In genomic region chr16:53503270-53503911, GRCh38 we compare ENCODE assay signal across 8 cellular contexts. TPM values are rescaled to one million over a fixed set of nuclear protein-coding genes. Genes with fewer than 3 reads are reported as not detected.
DNase-seq lines count a peak whose midpoint lies in the region; ATAC-seq and TF ChIP-seq lines count a peak whose summit lies in the region.

No MANE protein-coding gene starts in this region.

- BruUV-seq in PC-3 (replicated peaks; lab: Mats Ljungman, UMichigan): no TSS peak

- H2AFZ ChIP-seq in PC-3 (ENCODE audit: low read length): peak overlapping the region; percentile 92

- H3K27me3 Mint-ChIP-seq in activated T-cell treated with anti-CD3 and anti-CD28 coated beads, Interleukin-2, amount 50 U/mL, for 24 hours: no peaks in the 10 kb centered on the region

- H3K36me3 ChIP-seq in PC-3 (ENCODE audit: low read depth, low read length): no peaks in the 10 kb centered on the region

- POLR2A ChIA-PET in PC-3 (lab: Charles Lee; ENCODE audit: unreplicated experiment): no interaction called here

- intact Hi-C loops in PC-3 (cut with micrococcal nuclease): loop anchor here (1.0 to 10.0 kb wide), 3 partner anchors 66 to 449 kb away; partner anchors contain the start of genes CHD9 and CHD9NB

- peak overlapping the region; percentile 94 for H3K4me2 ChIP-seq in PC-3 (ENCODE audit: low read length)

- peaks cover 24% of the 10 kb centered on the region for H3K79me2 ChIP-seq in PC-3 (ENCODE audit: low read length)

- no peaks in the 10 kb centered on the region for H3F3A ChIP-seq in PC-3 (ENCODE audit: low read length, unreplicated experiment)

- H3K9me3 Mint-ChIP-seq in activated T-cell treated with anti-CD3 and anti-CD28 coated beads, Interleukin-2, amount 50 U/mL, for 24 hours: no peaks in the 10 kb centered on the region

- peaks cover 25% of the 10 kb centered on the region for H3K36me3 Mint-ChIP-seq in activated T-cell treated with anti-CD3 and anti-CD28 coated beads, Interleukin-2, amount 50 U/mL, for 24 hours (ENCODE audit: low read depth)

- peaks cover 57% of the 10 kb centered on the region for H3K4me1 Mint-ChIP-seq in activated T-cell treated with anti-CD3 and anti-CD28 coated beads, Interleukin-2, amount 50 U/mL, for 24 hours (ENCODE audit: low read depth)

- no peaks in the 10 kb centered on the region for H3K9me3 ChIP-seq in PC-3 (ENCODE audit: low read length)

- H3K4me1 ChIP-seq in PC-3 (ENCODE audit: insufficient read depth, low read length): peaks cover 22% of the 10 kb centered on the region

- peak overlapping the region; percentile 72 for H3K9ac ChIP-seq in PC-3 (ENCODE audit: low read length)

- peak overlapping the region; percentile 30; the same call in 1 of the 2 replicates for H3K27ac ChIP-seq in PC-3 (ENCODE audit: low read length)

- peak overlapping the region; percentile 89 for H3K4me3 Mint-ChIP-seq in activated T-cell treated with anti-CD3 and anti-CD28 coated beads, Interleukin-2, amount 50 U/mL, for 24 hours

- CTCF ChIA-PET in PC-3 (lab: Charles Lee): no interaction called here

- H3K9me2 ChIP-seq in PC-3 (replicated peaks; ENCODE audit: low read length): no peaks in the 10 kb centered on the region

- peaks cover 8% of the 10 kb centered on the region; the same call in 1 of the 2 replicates for H4K20me1 ChIP-seq in PC-3 (ENCODE audit: low read length)

- H3K4me3 ChIP-seq in Jurkat, Clone E6-1 (ENCODE audit: low read length): peak overlapping the region; percentile 78
- H3K4me3 ChIP-seq in PC-3 (ENCODE audit: low read length) (peak overlapping the region; percentile 75), epithelial cell of proximal tubule (ENCODE audit: low read depth, low read length) (peak overlapping the region; percentile 81)

- H3K27ac Mint-ChIP-seq in activated T-cell treated with anti-CD3 and anti-CD28 coated beads, Interleukin-2, amount 50 U/mL, for 24 hours: peak overlapping the region; percentile 91

- H3K27me3 ChIP-seq in PC-3 (ENCODE audit: low read length): no peaks in the 10 kb centered on the region

- DNase-seq in DMS53 (lab: John Stamatoyannopoulos, UW): peak; percentile 100
- DNase-seq in Jurkat, Clone E6-1 (ENCODE audit: low read depth, low spot score): peak; percentile 100
- peak; percentile 98 for DNase-seq in PC-3
- DNase-seq in activated T-cell treated with anti-CD3 and anti-CD28 coated beads, Interleukin-2, amount 50 U/mL, for 24 hours: peak; percentile 99
- peak; percentile 98 for DNase-seq in epithelial cell of proximal tubule (ENCODE audit: low read depth)
- peak; percentile 100 for DNase-seq in mucosa of gallbladder (ENCODE audit: low spot score)
- DNase-seq in stimulated activated CD8-positive, alpha-beta memory T cell treated with anti-CD3 and anti-CD28 coated beads, Interleukin-4, amount 100 ng/mL, for 24 hours (ENCODE audit: low read depth): peak; percentile 100

- peak; percentile 97 for ATAC-seq in GM21717 (IDR thresholded peaks at IDR 0.05; ENCODE audit: unreplicated experiment)
- peak; percentile 88 for ATAC-seq in PC-3

- TF ChIP-seq CTCF in PC-3 (conservative IDR thresholded peaks at IDR 0.05; ENCODE audit: low read depth, low read length): no peak
- no peak for TF ChIP-seq CTCF in epithelial cell of proximal tubule (conservative IDR thresholded peaks at IDR 0.05; ENCODE audit: low read depth, low read length)

RNA-seq across cellular contexts. Expression of gene AKTIP, which starts 0.4 kb away (rescaled TPM):
- polyA plus RNA-seq in Jurkat, Clone E6-1 (2012; ENCODE audit: insufficient read depth, insufficient read length): 12.9 TPM
- total RNA-seq in PC-3 (2014; rRNA removed) (13.2 and 32.5 TPM in 2 replicates), epithelial cell of proximal tubule (16.9 and 20.5 TPM in 2 replicates), mucosa of gallbladder (42.6 TPM)

Comparison
In these comparisons a context has a peak if more than half of its experiments do, and no peak if none do; other contexts are left out.
1. Peak in every context shown above with its lines: DNase-seq, ATAC-seq, H3K4me3 ChIP-seq and H3K27ac ChIP-seq.